1 cellular context compared by ENCODE assay signal in the genomic region with DNA sequence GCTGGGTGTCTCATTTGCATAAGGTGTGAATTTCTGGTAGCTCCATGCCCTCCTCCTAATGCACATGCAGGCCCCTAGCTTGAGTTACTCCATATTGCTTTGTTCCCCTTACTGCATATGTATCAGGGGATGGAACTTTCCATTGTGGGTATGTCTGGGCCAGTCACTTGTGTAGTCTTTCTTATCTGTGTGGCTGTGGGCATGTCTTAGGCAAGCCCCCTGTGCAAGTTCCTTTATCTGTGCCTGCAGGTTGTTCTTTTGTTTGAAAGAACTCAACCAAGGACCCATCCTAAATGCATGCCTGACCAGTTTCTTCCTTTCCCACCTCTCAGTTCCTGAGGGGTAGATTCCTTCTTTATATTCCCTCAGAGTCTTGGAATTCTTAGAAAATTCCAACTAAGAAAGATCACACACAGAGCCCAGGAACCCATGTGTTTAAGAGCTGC.
A peak's percentile ranks its signal among the peaks of the same experiment; 100 is the strongest.
TF ChIP-seq lines count a peak whose summit lies in the region.

No MANE protein-coding gene starts in this region.

TF ChIP-seq in K562, 482 proteins besides CTCF, POLR2A, EP300 and RAD21 (continued from another document and continues in another):
- TF ChIP-seq, protein P1, sequence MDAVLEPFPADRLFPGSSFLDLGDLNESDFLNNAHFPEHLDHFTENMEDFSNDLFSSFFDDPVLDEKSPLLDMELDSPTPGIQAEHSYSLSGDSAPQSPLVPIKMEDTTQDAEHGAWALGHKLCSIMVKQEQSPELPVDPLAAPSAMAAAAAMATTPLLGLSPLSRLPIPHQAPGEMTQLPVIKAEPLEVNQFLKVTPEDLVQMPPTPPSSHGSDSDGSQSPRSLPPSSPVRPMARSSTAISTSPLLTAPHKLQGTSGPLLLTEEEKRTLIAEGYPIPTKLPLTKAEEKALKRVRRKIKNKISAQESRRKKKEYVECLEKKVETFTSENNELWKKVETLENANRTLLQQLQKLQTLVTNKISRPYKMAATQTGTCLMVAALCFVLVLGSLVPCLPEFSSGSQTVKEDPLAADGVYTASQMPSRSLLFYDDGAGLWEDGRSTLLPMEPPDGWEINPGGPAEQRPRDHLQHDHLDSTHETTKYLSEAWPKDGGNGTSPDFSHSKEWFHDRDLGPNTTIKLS (IDR thresholded peaks at IDR 0.05; ENCODE audit: borderline replicate concordance, low read depth), result no peak
- TF ChIP-seq IRF2 (CRISPR knock-in tag; IDR thresholded peaks at IDR 0.05) (no peak), ZNF766 (CRISPR knock-in tag; conservative IDR thresholded peaks at IDR 0.05) (0 out of 2 replicates have a peak, but pooled peaks have one; percentile 64), ETV5 (CRISPR knock-in tag; IDR thresholded peaks at IDR 0.05; ENCODE audit: low read depth) (no peak), FOXP1 (CRISPR knock-in tag; IDR thresholded peaks at IDR 0.05) (no peak), SMARCC2 (IDR thresholded peaks at IDR 0.05; ENCODE audit: low read depth) (no peak), PCBP2 (IDR thresholded peaks at IDR 0.05; ENCODE audit: low read depth, low read length, poor library complexity, severe bottlenecking) (no peak), FOS (IDR thresholded peaks at IDR 0.05; ENCODE audit: extremely low read depth, insufficient read length) (no peak), KDM2B (CRISPR knock-in tag; IDR thresholded peaks at IDR 0.05) (no peak), TSC22D4 (tag; IDR thresholded peaks at IDR 0.05) (no peak), NFE2L1 (tag; IDR thresholded peaks at IDR 0.05; ENCODE audit: borderline replicate concordance, low read depth) (no peak), TAL1 (IDR thresholded peaks at IDR 0.05) (peak; percentile 13; the same call in 1 of the 2 replicates), SMAD4 (CRISPR knock-in tag; conservative IDR thresholded peaks at IDR 0.05) (peak; percentile 52; the same call in 1 of the 2 replicates), ZNF75A (CRISPR knock-in tag; IDR thresholded peaks at IDR 0.05) (no peak), NR3C1 (CRISPR knock-in tag; IDR thresholded peaks at IDR 0.05) (no peak), NFIX (CRISPR knock-in tag; IDR thresholded peaks at IDR 0.05; ENCODE audit: low read depth) (no peak), KAT7 (CRISPR knock-in tag; IDR thresholded peaks at IDR 0.05; ENCODE audit: borderline replicate concordance) (no peak), CBFA2T3 (IDR thresholded peaks at IDR 0.05) (peak; percentile 44), TRIM24 (IDR thresholded peaks at IDR 0.05) (no peak), ZNF561 (CRISPR knock-in tag; conservative IDR thresholded peaks at IDR 0.05) (no peak), TEAD1 (CRISPR knock-in tag; IDR thresholded peaks at IDR 0.05) (peak in 1 of 2 experiments; percentile 75; a peak in 1 of 4 replicates), GATA2 (CRISPR knock-in tag; IDR thresholded peaks at IDR 0.05) (no peak), MCM2 (IDR thresholded peaks at IDR 0.05; ENCODE audit: low read depth) (no peak), ATF1 (CRISPR knock-in tag; IDR thresholded peaks at IDR 0.05) (no peak), ATF1 (tag; IDR thresholded peaks at IDR 0.05) (no peak), NFXL1 (CRISPR knock-in tag; IDR thresholded peaks at IDR 0.05) (no peak), ZNF282 (CRISPR knock-in tag; IDR thresholded peaks at IDR 0.05) (no peak), GABPB1 (CRISPR knock-in tag; IDR thresholded peaks at IDR 0.05) (no peak), NRF1 (conservative IDR thresholded peaks at IDR 0.05 in 1 of 2, IDR thresholded peaks at IDR 0.05 in 1 of 2) (no peak), ZNF431 (CRISPR knock-in tag; IDR thresholded peaks at IDR 0.05) (no peak), ZEB2 (IDR thresholded peaks at IDR 0.05) (no peak), EP400 (IDR thresholded peaks at IDR 0.05) (no peak), HDAC3 (IDR thresholded peaks at IDR 0.05; ENCODE audit: borderline replicate concordance, partially characterized antibody) (no peak), SIX5 (IDR thresholded peaks at IDR 0.05; ENCODE audit: borderline replicate concordance in 1 of 2, insufficient read depth in 1 of 2, low read depth in 1 of 2, low read length in 2 of 2) (no peak), RBM14 (IDR thresholded peaks at IDR 0.05; ENCODE audit: borderline replicate concordance, insufficient read depth, low read depth, low read length) (no peak)
- TF ChIP-seq, protein P2, sequence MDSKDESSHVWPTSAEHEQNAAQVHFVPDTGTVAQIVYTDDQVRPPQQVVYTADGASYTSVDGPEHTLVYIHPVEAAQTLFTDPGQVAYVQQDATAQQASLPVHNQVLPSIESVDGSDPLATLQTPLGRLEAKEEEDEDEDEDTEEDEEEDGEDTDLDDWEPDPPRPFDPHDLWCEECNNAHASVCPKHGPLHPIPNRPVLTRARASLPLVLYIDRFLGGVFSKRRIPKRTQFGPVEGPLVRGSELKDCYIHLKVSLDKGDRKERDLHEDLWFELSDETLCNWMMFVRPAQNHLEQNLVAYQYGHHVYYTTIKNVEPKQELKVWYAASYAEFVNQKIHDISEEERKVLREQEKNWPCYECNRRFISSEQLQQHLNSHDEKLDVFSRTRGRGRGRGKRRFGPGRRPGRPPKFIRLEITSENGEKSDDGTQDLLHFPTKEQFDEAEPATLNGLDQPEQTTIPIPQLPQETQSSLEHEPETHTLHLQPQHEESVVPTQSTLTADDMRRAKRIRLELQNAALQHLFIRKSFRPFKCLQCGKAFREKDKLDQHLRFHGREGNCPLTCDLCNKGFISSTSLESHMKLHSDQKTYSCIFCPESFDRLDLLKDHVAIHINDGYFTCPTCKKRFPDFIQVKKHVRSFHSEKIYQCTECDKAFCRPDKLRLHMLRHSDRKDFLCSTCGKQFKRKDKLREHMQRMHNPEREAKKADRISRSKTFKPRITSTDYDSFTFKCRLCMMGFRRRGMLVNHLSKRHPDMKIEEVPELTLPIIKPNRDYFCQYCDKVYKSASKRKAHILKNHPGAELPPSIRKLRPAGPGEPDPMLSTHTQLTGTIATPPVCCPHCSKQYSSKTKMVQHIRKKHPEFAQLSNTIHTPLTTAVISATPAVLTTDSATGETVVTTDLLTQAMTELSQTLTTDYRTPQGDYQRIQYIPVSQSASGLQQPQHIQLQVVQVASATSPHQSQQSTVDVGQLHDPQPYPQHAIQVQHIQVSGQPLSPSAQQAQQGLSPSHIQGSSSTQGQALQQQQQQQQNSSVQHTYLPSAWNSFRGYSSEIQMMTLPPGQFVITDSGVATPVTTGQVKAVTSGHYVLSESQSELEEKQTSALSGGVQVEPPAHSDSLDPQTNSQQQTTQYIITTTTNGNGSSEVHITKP (IDR thresholded peaks at IDR 0.05; ENCODE audit: partially characterized antibody), result no peak
- TF ChIP-seq, protein P3, sequence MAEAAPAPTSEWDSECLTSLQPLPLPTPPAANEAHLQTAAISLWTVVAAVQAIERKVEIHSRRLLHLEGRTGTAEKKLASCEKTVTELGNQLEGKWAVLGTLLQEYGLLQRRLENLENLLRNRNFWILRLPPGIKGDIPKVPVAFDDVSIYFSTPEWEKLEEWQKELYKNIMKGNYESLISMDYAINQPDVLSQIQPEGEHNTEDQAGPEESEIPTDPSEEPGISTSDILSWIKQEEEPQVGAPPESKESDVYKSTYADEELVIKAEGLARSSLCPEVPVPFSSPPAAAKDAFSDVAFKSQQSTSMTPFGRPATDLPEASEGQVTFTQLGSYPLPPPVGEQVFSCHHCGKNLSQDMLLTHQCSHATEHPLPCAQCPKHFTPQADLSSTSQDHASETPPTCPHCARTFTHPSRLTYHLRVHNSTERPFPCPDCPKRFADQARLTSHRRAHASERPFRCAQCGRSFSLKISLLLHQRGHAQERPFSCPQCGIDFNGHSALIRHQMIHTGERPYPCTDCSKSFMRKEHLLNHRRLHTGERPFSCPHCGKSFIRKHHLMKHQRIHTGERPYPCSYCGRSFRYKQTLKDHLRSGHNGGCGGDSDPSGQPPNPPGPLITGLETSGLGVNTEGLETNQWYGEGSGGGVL (CRISPR knock-in tag; IDR thresholded peaks at IDR 0.05), result no peak
- TF ChIP-seq, protein P4, sequence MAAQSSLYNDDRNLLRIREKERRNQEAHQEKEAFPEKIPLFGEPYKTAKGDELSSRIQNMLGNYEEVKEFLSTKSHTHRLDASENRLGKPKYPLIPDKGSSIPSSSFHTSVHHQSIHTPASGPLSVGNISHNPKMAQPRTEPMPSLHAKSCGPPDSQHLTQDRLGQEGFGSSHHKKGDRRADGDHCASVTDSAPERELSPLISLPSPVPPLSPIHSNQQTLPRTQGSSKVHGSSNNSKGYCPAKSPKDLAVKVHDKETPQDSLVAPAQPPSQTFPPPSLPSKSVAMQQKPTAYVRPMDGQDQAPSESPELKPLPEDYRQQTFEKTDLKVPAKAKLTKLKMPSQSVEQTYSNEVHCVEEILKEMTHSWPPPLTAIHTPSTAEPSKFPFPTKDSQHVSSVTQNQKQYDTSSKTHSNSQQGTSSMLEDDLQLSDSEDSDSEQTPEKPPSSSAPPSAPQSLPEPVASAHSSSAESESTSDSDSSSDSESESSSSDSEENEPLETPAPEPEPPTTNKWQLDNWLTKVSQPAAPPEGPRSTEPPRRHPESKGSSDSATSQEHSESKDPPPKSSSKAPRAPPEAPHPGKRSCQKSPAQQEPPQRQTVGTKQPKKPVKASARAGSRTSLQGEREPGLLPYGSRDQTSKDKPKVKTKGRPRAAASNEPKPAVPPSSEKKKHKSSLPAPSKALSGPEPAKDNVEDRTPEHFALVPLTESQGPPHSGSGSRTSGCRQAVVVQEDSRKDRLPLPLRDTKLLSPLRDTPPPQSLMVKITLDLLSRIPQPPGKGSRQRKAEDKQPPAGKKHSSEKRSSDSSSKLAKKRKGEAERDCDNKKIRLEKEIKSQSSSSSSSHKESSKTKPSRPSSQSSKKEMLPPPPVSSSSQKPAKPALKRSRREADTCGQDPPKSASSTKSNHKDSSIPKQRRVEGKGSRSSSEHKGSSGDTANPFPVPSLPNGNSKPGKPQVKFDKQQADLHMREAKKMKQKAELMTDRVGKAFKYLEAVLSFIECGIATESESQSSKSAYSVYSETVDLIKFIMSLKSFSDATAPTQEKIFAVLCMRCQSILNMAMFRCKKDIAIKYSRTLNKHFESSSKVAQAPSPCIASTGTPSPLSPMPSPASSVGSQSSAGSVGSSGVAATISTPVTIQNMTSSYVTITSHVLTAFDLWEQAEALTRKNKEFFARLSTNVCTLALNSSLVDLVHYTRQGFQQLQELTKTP (IDR thresholded peaks at IDR 0.05; ENCODE audit: low read depth in 1 of 2, partially characterized antibody in 2 of 2), result no peak
- TF ChIP-seq, protein P5, sequence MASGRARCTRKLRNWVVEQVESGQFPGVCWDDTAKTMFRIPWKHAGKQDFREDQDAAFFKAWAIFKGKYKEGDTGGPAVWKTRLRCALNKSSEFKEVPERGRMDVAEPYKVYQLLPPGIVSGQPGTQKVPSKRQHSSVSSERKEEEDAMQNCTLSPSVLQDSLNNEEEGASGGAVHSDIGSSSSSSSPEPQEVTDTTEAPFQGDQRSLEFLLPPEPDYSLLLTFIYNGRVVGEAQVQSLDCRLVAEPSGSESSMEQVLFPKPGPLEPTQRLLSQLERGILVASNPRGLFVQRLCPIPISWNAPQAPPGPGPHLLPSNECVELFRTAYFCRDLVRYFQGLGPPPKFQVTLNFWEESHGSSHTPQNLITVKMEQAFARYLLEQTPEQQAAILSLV (tag; IDR thresholded peaks at IDR 0.05), result peak; percentile 46; the same call in 1 of the 2 replicates
- TF ChIP-seq, protein P6, sequence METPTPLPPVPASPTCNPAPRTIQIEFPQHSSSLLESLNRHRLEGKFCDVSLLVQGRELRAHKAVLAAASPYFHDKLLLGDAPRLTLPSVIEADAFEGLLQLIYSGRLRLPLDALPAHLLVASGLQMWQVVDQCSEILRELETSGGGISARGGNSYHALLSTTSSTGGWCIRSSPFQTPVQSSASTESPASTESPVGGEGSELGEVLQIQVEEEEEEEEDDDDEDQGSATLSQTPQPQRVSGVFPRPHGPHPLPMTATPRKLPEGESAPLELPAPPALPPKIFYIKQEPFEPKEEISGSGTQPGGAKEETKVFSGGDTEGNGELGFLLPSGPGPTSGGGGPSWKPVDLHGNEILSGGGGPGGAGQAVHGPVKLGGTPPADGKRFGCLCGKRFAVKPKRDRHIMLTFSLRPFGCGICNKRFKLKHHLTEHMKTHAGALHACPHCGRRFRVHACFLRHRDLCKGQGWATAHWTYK (CRISPR knock-in tag; IDR thresholded peaks at IDR 0.05), result peak; percentile 95
- TF ChIP-seq, protein P7, sequence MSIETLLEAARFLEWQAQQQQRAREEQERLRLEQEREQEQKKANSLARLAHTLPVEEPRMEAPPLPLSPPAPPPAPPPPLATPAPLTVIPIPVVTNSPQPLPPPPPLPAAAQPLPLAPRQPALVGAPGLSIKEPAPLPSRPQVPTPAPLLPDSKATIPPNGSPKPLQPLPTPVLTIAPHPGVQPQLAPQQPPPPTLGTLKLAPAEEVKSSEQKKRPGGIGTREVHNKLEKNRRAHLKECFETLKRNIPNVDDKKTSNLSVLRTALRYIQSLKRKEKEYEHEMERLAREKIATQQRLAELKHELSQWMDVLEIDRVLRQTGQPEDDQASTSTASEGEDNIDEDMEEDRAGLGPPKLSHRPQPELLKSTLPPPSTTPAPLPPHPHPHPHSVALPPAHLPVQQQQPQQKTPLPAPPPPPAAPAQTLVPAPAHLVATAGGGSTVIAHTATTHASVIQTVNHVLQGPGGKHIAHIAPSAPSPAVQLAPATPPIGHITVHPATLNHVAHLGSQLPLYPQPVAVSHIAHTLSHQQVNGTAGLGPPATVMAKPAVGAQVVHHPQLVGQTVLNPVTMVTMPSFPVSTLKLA (conservative IDR thresholded peaks at IDR 0.05), result no peak
- TF ChIP-seq, protein P8, sequence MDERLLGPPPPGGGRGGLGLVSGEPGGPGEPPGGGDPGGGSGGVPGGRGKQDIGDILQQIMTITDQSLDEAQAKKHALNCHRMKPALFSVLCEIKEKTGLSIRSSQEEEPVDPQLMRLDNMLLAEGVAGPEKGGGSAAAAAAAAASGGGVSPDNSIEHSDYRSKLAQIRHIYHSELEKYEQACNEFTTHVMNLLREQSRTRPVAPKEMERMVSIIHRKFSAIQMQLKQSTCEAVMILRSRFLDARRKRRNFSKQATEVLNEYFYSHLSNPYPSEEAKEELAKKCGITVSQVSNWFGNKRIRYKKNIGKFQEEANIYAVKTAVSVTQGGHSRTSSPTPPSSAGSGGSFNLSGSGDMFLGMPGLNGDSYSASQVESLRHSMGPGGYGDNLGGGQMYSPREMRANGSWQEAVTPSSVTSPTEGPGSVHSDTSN (CRISPR knock-in tag; IDR thresholded peaks at IDR 0.05; ENCODE audit: low read depth), result no peak
- TF ChIP-seq, protein P8 (tag; conservative IDR thresholded peaks at IDR 0.05; ENCODE audit: low read depth), result no peak
- TF ChIP-seq, protein P9, sequence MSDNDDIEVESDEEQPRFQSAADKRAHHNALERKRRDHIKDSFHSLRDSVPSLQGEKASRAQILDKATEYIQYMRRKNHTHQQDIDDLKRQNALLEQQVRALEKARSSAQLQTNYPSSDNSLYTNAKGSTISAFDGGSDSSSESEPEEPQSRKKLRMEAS (CRISPR knock-in tag; IDR thresholded peaks at IDR 0.05), result no peak
- TF ChIP-seq, protein P10, sequence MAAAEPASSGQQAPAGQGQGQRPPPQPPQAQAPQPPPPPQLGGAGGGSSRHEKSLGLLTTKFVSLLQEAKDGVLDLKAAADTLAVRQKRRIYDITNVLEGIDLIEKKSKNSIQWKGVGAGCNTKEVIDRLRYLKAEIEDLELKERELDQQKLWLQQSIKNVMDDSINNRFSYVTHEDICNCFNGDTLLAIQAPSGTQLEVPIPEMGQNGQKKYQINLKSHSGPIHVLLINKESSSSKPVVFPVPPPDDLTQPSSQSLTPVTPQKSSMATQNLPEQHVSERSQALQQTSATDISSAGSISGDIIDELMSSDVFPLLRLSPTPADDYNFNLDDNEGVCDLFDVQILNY (CRISPR knock-in tag; IDR thresholded peaks at IDR 0.05), result no peak
